29 cellular contexts compared by ENCODE assay signal in the genomic region with DNA sequence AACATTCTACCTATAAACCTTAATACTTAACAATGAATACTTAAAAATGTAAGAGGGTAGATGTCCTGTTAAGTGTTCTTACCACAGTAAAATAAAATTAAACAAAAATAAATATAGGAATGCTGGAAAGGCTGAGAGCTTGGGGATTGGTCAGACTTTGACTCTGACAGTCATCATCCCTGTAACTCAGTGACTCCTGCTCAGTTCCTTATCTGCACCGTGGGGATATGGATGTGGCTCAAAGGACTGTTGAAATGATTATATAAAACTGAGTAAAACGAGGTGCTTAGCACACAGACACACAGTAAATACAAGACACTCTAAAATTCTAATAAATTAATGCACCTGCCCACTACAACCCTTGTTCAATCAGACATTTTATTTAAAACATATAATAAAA.
"Had no signal": no experiment of that assay in that cellular context is flagged by ENCODE, and none has a peak within 500 bp of the region (broad histone marks: within the 10 kb centered on the region; RNA-seq: fewer than 3 reads in every experiment).

No MANE protein-coding gene starts in this region.

- H3K27ac ChIP-seq: adrenal gland, body of pancreas, brain microvascular endothelial cell, breast epithelium, VCaP had no signal

- ATAC-seq: activated T-cell treated with anti-CD3 and anti-CD28 coated beads, Interleukin-2, amount 50 U/mL, for 4 hours; body of pancreas had no signal

- H3K4me1 ChIP-seq: adrenal gland, body of pancreas, breast epithelium had no signal

- H3K4me3 ChIP-seq: adrenal gland, body of pancreas, breast epithelium had no signal

- H3K9me3 ChIP-seq: adrenal gland, body of pancreas, breast epithelium had no signal

- DNase-seq: activated B cell treated with CpG ODN at 0.5 μM for 24 hours; activated CD4-positive, alpha-beta memory T cell treated with anti-CD3 and anti-CD28 coated beads for 36 hours; activated CD4-positive, alpha-beta T cell treated with anti-CD3 and anti-CD28 coated beads for 4 hours; activated CD4-positive, alpha-beta T cell treated with anti-CD3 and anti-CD28 coated beads, Interleukin-2, amount 10 ng/mL, durations not matched to agents 24 days and 14 days; activated CD4-positive, alpha-beta T cell treated with anti-CD3 and anti-CD28 coated beads, Interleukin-2, amount 50 U/mL, for 1 hour; activated CD4-positive, alpha-beta T cell treated with anti-CD3 and anti-CD28 coated beads, Interleukin-2, amount 50 U/mL, for 4 hours; activated CD4-positive, CD25-positive, alpha-beta regulatory T cell treated with anti-CD3 and anti-CD28 coated beads, Interleukin-2, amount 50 U/mL, for 72 hours; activated CD8-positive, alpha-beta memory T cell treated with anti-CD3 and anti-CD28 coated beads, Interleukin-2, amount 50 U/mL, for 4 hours; activated CD8-positive, alpha-beta T cell treated with anti-CD3 and anti-CD28 coated beads for 36 hours; activated effector memory CD4-positive, alpha-beta T cell treated with anti-CD3 and anti-CD28 coated beads, Interleukin-2, amount 50 U/mL, for 16 hours; activated gamma-delta T cell treated with Interleukin-2 at 50 U/mL for 16 hours; activated naive CD4-positive, alpha-beta T cell; activated naive CD4-positive, alpha-beta T cell treated with anti-CD3 and anti-CD28 coated beads for 36 hours; activated naive CD4-positive, alpha-beta T cell treated with anti-CD3 and anti-CD28 coated beads, Interleukin-2, amount 50 U/mL, for 16 hours; activated naive CD8-positive, alpha-beta T cell treated with anti-CD3 and anti-CD28 coated beads for 36 hours; activated T-cell treated with anti-CD3 and anti-CD28 coated beads for 4 hours; activated T-cell treated with anti-CD3 and anti-CD28 coated beads, Interleukin-2, amount 50 U/mL, for 1 hour; activated T-cell treated with anti-CD3 and anti-CD28 coated beads, Interleukin-2, amount 50 U/mL, for 4 hours; activated T-cell treated with anti-CD3 and anti-CD28 coated beads, Interleukin-2, amount 50 U/mL, for 72 hours; adrenal gland; amniotic stem cell; aorta; body of pancreas; brain microvascular endothelial cell; central memory CD4-positive, alpha-beta T cell; T-helper 1 cell; T-helper 9 cell had no signal

- H3K36me3 ChIP-seq: adrenal gland, brain microvascular endothelial cell, breast epithelium had no signal

- H3K27me3 ChIP-seq: adrenal gland, body of pancreas, brain microvascular endothelial cell, breast epithelium had no signal
